ENCODE assay signal across 1 cellular context in the genomic region with DNA sequence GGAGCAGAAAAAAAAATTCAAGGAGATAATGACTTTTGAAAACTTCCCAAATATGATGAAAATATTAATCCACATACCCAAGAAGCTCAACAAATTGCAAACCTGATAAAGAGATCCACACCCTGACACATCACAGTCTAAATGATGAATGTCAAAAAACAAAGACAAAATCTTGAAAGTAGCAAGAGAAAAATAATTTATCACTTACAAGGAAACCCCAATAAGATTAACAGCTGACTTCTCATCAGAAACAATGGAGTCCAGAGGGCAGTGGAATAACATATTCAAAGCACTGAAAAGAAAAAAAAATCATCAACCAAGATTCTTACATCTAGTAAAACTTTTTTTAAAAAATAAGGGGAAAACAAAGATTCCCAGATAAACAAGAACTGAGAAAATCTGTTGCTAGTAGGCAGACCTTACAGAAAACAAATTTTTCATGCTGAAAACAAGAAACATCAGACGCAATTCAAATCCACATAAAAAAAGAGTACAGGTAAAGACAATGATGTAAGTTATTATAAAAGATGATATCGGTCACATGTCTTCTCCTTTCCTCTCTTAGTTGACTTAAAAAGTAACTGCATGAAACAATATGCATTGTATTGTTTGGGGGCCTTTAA.
TF ChIP-seq lines count a peak whose summit lies in the region.

No MANE protein-coding gene starts in this region.

TF ChIP-seq in HepG2, 621 proteins besides CTCF, POLR2A, EP300 and RAD21:
- no peak for TF ChIP-seq RARA (CRISPR knock-in tag; IDR thresholded peaks at IDR 0.05)
- peak; percentile 100 for TF ChIP-seq ZNF317 (CRISPR knock-in tag; IDR thresholded peaks at IDR 0.05)
